In genomic region chr9:33597391-33597790, GRCh38 we compare ENCODE assay signal across 8 cellular contexts.
DNase-seq lines count a peak whose midpoint lies in the region; ATAC-seq, FAIRE-seq and TF ChIP-seq lines count a peak whose summit lies in the region.
"Not testable (repeated sequence)": the region's sequence is repeated elsewhere in the genome, so short reads cannot be mapped to it uniquely, and the experiment has no call there.

No MANE protein-coding gene starts in this region.

- not testable (repeated sequence) for H3K4me3 ChIP-seq in A549; CD8-positive, alpha-beta memory T cell (ENCODE audit: low read length)

- H3K27ac ChIP-seq in A549; CD8-positive, alpha-beta memory T cell (ENCODE audit: low read depth, low read length): not testable (repeated sequence)

- peaks cover 6 to 14% of the 10 kb centered on the region in 2 donors for H3K27me3 Mint-ChIP-seq in CD8-positive, alpha-beta memory T cell
- H3K27me3 Mint-ChIP-seq in T-helper 17 cell: peaks cover 12% of the 10 kb centered on the region
- H3K27me3 Mint-ChIP-seq in activated CD4-positive, alpha-beta T cell treated with anti-CD3 and anti-CD28 coated beads, Interleukin-2, amount 10 ng/mL, durations not matched to agents 7 days and 5 days; activated CD8-positive, alpha-beta memory T cell treated with anti-CD3 and anti-CD28 coated beads, Interleukin-2, amount 10 ng/mL, durations not matched to agents 7 days and 5 days; activated naive CD4-positive, alpha-beta T cell treated with anti-CD3 and anti-CD28 coated beads, Interleukin-2, amount 50 U/mL, for 24 hours; central memory CD8-positive, alpha-beta T cell; natural killer cell (ENCODE audit: low read depth in 2 of 2): not testable (repeated sequence)

- not testable (repeated sequence) for H3K27me3 ChIP-seq in CD8-positive, alpha-beta memory T cell (ENCODE audit: insufficient read depth, low read length, poor library complexity, severe bottlenecking)

- H3K4me3 Mint-ChIP-seq in CD8-positive, alpha-beta memory T cell: peak overlapping the region in 5 of 7 donors; percentile 20 to 76 (median 32)
- H3K4me3 Mint-ChIP-seq in T-helper 17 cell (peak overlapping the region; percentile 52), natural killer cell (peak overlapping the region; percentile 26)
- H3K4me3 Mint-ChIP-seq in activated CD4-positive, alpha-beta T cell treated with anti-CD3 and anti-CD28 coated beads, Interleukin-2, amount 10 ng/mL, durations not matched to agents 7 days and 5 days; activated CD8-positive, alpha-beta memory T cell treated with anti-CD3 and anti-CD28 coated beads, Interleukin-2, amount 10 ng/mL, durations not matched to agents 7 days and 5 days; activated naive CD4-positive, alpha-beta T cell treated with anti-CD3 and anti-CD28 coated beads, Interleukin-2, amount 50 U/mL, for 24 hours: not testable (repeated sequence)
- H3K4me3 Mint-ChIP-seq in central memory CD8-positive, alpha-beta T cell: peak overlapping the region; percentile 40

- H3K9me3 ChIP-seq in A549; CD8-positive, alpha-beta memory T cell (ENCODE audit: low read length); T-helper 17 cell (ENCODE audit: control insufficient read depth, low read length, poor library complexity, severe bottlenecking): not testable (repeated sequence)

- not testable (repeated sequence) for TF ChIP-seq RAD21 in A549 (conservative IDR thresholded peaks at IDR 0.05 in 1 of 2, IDR thresholded peaks at IDR 0.05 in 1 of 2)

- H3K4me1 ChIP-seq in A549; CD8-positive, alpha-beta memory T cell (ENCODE audit: insufficient read depth, low read length): not testable (repeated sequence)

- H3K36me3 Mint-ChIP-seq in CD8-positive, alpha-beta memory T cell; T-helper 17 cell (ENCODE audit: low read depth); activated CD4-positive, alpha-beta T cell treated with anti-CD3 and anti-CD28 coated beads, Interleukin-2, amount 10 ng/mL, durations not matched to agents 7 days and 5 days (ENCODE audit: low read depth); activated CD8-positive, alpha-beta memory T cell treated with anti-CD3 and anti-CD28 coated beads, Interleukin-2, amount 10 ng/mL, durations not matched to agents 7 days and 5 days; activated naive CD4-positive, alpha-beta T cell treated with anti-CD3 and anti-CD28 coated beads, Interleukin-2, amount 50 U/mL, for 24 hours; central memory CD8-positive, alpha-beta T cell (ENCODE audit: insufficient read depth); natural killer cell: not testable (repeated sequence)

- not testable (repeated sequence) for H3K4me1 Mint-ChIP-seq in CD8-positive, alpha-beta memory T cell; T-helper 17 cell; activated CD4-positive, alpha-beta T cell treated with anti-CD3 and anti-CD28 coated beads, Interleukin-2, amount 10 ng/mL, durations not matched to agents 7 days and 5 days; activated CD8-positive, alpha-beta memory T cell treated with anti-CD3 and anti-CD28 coated beads, Interleukin-2, amount 10 ng/mL, durations not matched to agents 7 days and 5 days; activated naive CD4-positive, alpha-beta T cell treated with anti-CD3 and anti-CD28 coated beads, Interleukin-2, amount 50 U/mL, for 24 hours; natural killer cell
- H3K4me1 Mint-ChIP-seq in central memory CD8-positive, alpha-beta T cell: peaks cover 12% of the 10 kb centered on the region

- CTCF ChIA-PET in A549 (lab: Yijun Ruan, JAX); CD8-positive, alpha-beta memory T cell (lab: Charles Lee); activated CD4-positive, alpha-beta T cell treated with anti-CD3 and anti-CD28 coated beads, Interleukin-2, amount 10 ng/mL, durations not matched to agents 7 days and 5 days (lab: Charles Lee); activated CD8-positive, alpha-beta memory T cell treated with anti-CD3 and anti-CD28 coated beads, Interleukin-2, amount 10 ng/mL, durations not matched to agents 7 days and 5 days (lab: Charles Lee): not testable (repeated sequence)

- intact Hi-C loops in natural killer cell (cut with micrococcal nuclease): not testable (repeated sequence)

- not testable (repeated sequence) for H3K9me3 Mint-ChIP-seq in CD8-positive, alpha-beta memory T cell; activated CD4-positive, alpha-beta T cell treated with anti-CD3 and anti-CD28 coated beads, Interleukin-2, amount 10 ng/mL, durations not matched to agents 7 days and 5 days; activated CD8-positive, alpha-beta memory T cell treated with anti-CD3 and anti-CD28 coated beads, Interleukin-2, amount 10 ng/mL, durations not matched to agents 7 days and 5 days (ENCODE audit: low read depth); activated naive CD4-positive, alpha-beta T cell treated with anti-CD3 and anti-CD28 coated beads, Interleukin-2, amount 50 U/mL, for 24 hours; central memory CD8-positive, alpha-beta T cell; natural killer cell

- FAIRE-seq in A549 (lab: Jason Lieb, UNC): peak; percentile 78

- ATAC-seq in A549; T-helper 17 cell; activated CD8-positive, alpha-beta memory T cell treated with anti-CD3 and anti-CD28 coated beads, Interleukin-2, amount 10 ng/mL, durations not matched to agents 7 days and 5 days; central memory CD8-positive, alpha-beta T cell (replicated peaks; ENCODE audit: extremely low read depth, poor library complexity, severe bottlenecking); natural killer cell: not testable (repeated sequence)

- POLR2A ChIA-PET in A549 (lab: Yijun Ruan, JAX); CD8-positive, alpha-beta memory T cell (lab: Charles Lee); activated CD4-positive, alpha-beta T cell treated with anti-CD3 and anti-CD28 coated beads, Interleukin-2, amount 10 ng/mL, durations not matched to agents 7 days and 5 days (lab: Charles Lee): not testable (repeated sequence)

- H3K36me3 ChIP-seq in CD8-positive, alpha-beta memory T cell (ENCODE audit: insufficient read depth, low read length): not testable (repeated sequence)

- not testable (repeated sequence) for DNase-seq in A549 (ENCODE audit: low read depth in 1 of 2, low spot score in 1 of 2); CD8-positive, alpha-beta memory T cell; T-helper 17 cell; activated CD8-positive, alpha-beta memory T cell treated with anti-CD3 and anti-CD28 coated beads, Interleukin-2, amount 10 ng/mL, durations not matched to agents 7 days and 5 days; central memory CD8-positive, alpha-beta T cell (ENCODE audit: low spot score in 2 of 2); natural killer cell
- DNase-seq in activated CD4-positive, alpha-beta T cell treated with anti-CD3 and anti-CD28 coated beads, Interleukin-2, amount 10 ng/mL, durations not matched to agents 7 days and 5 days: peak; percentile 13

- TF ChIP-seq POLR2A in A549 (IDR thresholded peaks at IDR 0.05; ENCODE audit: low read length): not testable (repeated sequence)

- H3K4me2 ChIP-seq in A549: not testable (repeated sequence)

- TF ChIP-seq CTCF in A549 (IDR thresholded peaks at IDR 0.05); natural killer cell (IDR thresholded peaks at IDR 0.05): not testable (repeated sequence)

- TF ChIP-seq EP300 in A549 (IDR thresholded peaks at IDR 0.05): not testable (repeated sequence)

- peak overlapping the region; percentile 2 to 92 (median 79) for H3K27ac Mint-ChIP-seq in CD8-positive, alpha-beta memory T cell
- peak overlapping the region; percentile 3 for H3K27ac Mint-ChIP-seq in T-helper 17 cell
- peak overlapping the region; percentile 97 for H3K27ac Mint-ChIP-seq in activated CD4-positive, alpha-beta T cell treated with anti-CD3 and anti-CD28 coated beads, Interleukin-2, amount 10 ng/mL, durations not matched to agents 7 days and 5 days
- peak overlapping the region; percentile 75 for H3K27ac Mint-ChIP-seq in activated CD8-positive, alpha-beta memory T cell treated with anti-CD3 and anti-CD28 coated beads, Interleukin-2, amount 10 ng/mL, durations not matched to agents 7 days and 5 days
- peak overlapping the region; percentile 20 for H3K27ac Mint-ChIP-seq in activated naive CD4-positive, alpha-beta T cell treated with anti-CD3 and anti-CD28 coated beads, Interleukin-2, amount 50 U/mL, for 24 hours
- peak overlapping the region; percentile 74 for H3K27ac Mint-ChIP-seq in central memory CD8-positive, alpha-beta T cell (ENCODE audit: low read depth)
- H3K27ac Mint-ChIP-seq in natural killer cell: peak overlapping the region; percentile 62 to 78

- 88% methylated on average over 4 of the region's 4 CpGs for WGBS in A549 (ENCODE audit: missing lambda C conversion rate)

Comparison
In these comparisons a context has a peak if more than half of its experiments do, and no peak if none do; other contexts are left out.
1. H3K27ac Mint-ChIP-seq: peak in every context shown above with its lines; median percentile 97 in activated CD4-positive, alpha-beta T cell treated with anti-CD3 and anti-CD28 coated beads, Interleukin-2, amount 10 ng/mL, durations not matched to agents 7 days and 5 days; 79 in CD8-positive, alpha-beta memory T cell; 75 in activated CD8-positive, alpha-beta memory T cell treated with anti-CD3 and anti-CD28 coated beads, Interleukin-2, amount 10 ng/mL, durations not matched to agents 7 days and 5 days; 74 in central memory CD8-positive, alpha-beta T cell; 70 in natural killer cell; 20 in activated naive CD4-positive, alpha-beta T cell treated with anti-CD3 and anti-CD28 coated beads, Interleukin-2, amount 50 U/mL, for 24 hours; 3 in T-helper 17 cell.